Comparison of ENCODE assay signal across 1 cellular context in the genomic region with DNA sequence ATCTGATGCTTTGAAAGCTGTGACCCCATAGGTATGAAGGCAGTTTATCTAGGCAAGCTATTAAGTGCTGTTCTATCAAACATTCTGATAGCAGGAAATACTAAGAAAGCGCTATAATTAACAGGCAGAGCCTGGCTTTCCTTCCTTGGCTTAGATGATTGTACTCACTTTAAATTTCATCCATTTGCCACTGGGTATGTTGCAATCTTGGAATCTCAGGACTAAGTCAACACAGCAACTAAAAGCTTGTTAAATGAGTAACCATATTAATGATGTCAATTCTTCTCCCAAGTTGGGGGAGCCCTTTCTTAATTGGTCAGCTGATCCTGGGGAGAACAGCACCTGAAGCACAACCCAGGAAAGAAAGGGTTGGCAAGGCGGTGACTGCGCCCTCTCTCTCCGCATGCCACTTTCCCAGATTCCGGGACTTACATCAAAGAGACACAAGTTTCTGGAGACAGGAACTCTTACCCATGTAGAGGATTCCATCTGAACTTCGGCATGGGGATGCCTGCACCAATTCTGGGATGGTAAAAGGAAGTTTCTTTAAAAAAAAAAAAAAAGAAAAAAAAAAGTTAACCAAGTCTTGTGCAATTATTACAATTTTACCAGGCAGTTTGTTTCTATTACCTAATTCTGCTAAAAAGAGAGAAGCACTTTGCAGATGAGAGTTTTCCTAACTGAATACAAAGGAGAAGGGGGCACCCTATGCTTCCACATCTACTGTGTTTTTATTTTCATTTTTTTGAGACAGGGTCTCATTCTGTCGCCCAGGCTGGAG.
TF ChIP-seq lines count a peak whose summit lies in the region.

No MANE protein-coding gene starts in this region.

TF ChIP-seq in HepG2, 621 proteins besides CTCF, POLR2A, EP300 and RAD21 (continued from another document and continues in another):
- TF ChIP-seq, protein P1, sequence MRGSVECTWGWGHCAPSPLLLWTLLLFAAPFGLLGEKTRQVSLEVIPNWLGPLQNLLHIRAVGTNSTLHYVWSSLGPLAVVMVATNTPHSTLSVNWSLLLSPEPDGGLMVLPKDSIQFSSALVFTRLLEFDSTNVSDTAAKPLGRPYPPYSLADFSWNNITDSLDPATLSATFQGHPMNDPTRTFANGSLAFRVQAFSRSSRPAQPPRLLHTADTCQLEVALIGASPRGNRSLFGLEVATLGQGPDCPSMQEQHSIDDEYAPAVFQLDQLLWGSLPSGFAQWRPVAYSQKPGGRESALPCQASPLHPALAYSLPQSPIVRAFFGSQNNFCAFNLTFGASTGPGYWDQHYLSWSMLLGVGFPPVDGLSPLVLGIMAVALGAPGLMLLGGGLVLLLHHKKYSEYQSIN (CRISPR knock-in tag; IDR thresholded peaks at IDR 0.05; ENCODE audit: borderline replicate concordance), result no peak
- TF ChIP-seq ZFP82 (CRISPR knock-in tag; IDR thresholded peaks at IDR 0.05; ENCODE audit: borderline replicate concordance) (no peak), ZNF556 (CRISPR knock-in tag; IDR thresholded peaks at IDR 0.05; ENCODE audit: borderline replicate concordance) (no peak; the same call in 1 of the 2 replicates), NONO (IDR thresholded peaks at IDR 0.05) (no peak), NONO (CRISPR knock-in tag; conservative IDR thresholded peaks at IDR 0.05) (peak; percentile 54; the same call in 1 of the 2 replicates), PHB2 (IDR thresholded peaks at IDR 0.05; ENCODE audit: partially characterized antibody) (no peak), DNMT3B (CRISPR knock-in tag; conservative IDR thresholded peaks at IDR 0.05) (no peak), FOXK2 (IDR thresholded peaks at IDR 0.05) (no peak), ZMYM2 (CRISPR knock-in tag; IDR thresholded peaks at IDR 0.05) (no peak), NFIC (IDR thresholded peaks at IDR 0.05; ENCODE audit: low read length) (no peak; the same call in 1 of the 2 replicates), BRCA1 (CRISPR knock-in tag; IDR thresholded peaks at IDR 0.05) (no peak), TMF1 (CRISPR knock-in tag; IDR thresholded peaks at IDR 0.05; ENCODE audit: low read depth) (no peak), ZNF546 (CRISPR knock-in tag; conservative IDR thresholded peaks at IDR 0.05) (no peak), ZNF598 (CRISPR knock-in tag; IDR thresholded peaks at IDR 0.05; ENCODE audit: borderline replicate concordance) (no peak), GLI4 (CRISPR knock-in tag; IDR thresholded peaks at IDR 0.05; ENCODE audit: borderline replicate concordance) (no peak), MATR3 (CRISPR knock-in tag; IDR thresholded peaks at IDR 0.05) (no peak), HNF4G (IDR thresholded peaks at IDR 0.05; ENCODE audit: borderline replicate concordance, low read depth, low read length) (0 out of 2 replicates have a peak, but pooled peaks have one; percentile 33), HNF4G (CRISPR knock-in tag; IDR thresholded peaks at IDR 0.05; ENCODE audit: borderline replicate concordance, low read depth) (no peak), FOXA1 (IDR thresholded peaks at IDR 0.05) (no peak), FOXA1 (CRISPR knock-in tag; IDR thresholded peaks at IDR 0.05) (peak; percentile 96), ZNF501 (CRISPR knock-in tag; IDR thresholded peaks at IDR 0.05) (no peak), DR1 (CRISPR knock-in tag; IDR thresholded peaks at IDR 0.05) (no peak), ZNF773 (CRISPR knock-in tag; IDR thresholded peaks at IDR 0.05; ENCODE audit: borderline replicate concordance) (no peak), HNF4A (CRISPR knock-in tag; IDR thresholded peaks at IDR 0.05) (peak; percentile 53), ESRRA (CRISPR knock-in tag; IDR thresholded peaks at IDR 0.05; ENCODE audit: low read depth) (no peak), ZNF709 (CRISPR knock-in tag; IDR thresholded peaks at IDR 0.05) (no peak), ZNF660 (CRISPR knock-in tag; IDR thresholded peaks at IDR 0.05; ENCODE audit: borderline replicate concordance, low read depth) (no peak), SIX1 (CRISPR knock-in tag; IDR thresholded peaks at IDR 0.05; ENCODE audit: borderline replicate concordance) (peak; percentile 55; the same call in 1 of the 2 replicates), ZNF570 (CRISPR knock-in tag; IDR thresholded peaks at IDR 0.05; ENCODE audit: borderline replicate concordance) (no peak), TCF12 (IDR thresholded peaks at IDR 0.05) (no peak), TCF12 (CRISPR knock-in tag; IDR thresholded peaks at IDR 0.05) (no peak), MEIS1 (CRISPR knock-in tag; IDR thresholded peaks at IDR 0.05; ENCODE audit: borderline replicate concordance) (no peak), ZFYVE20 (CRISPR knock-in tag; IDR thresholded peaks at IDR 0.05; ENCODE audit: borderline replicate concordance, low read depth) (no peak), PAWR (CRISPR knock-in tag; IDR thresholded peaks at IDR 0.05; ENCODE audit: borderline replicate concordance) (no peak), ZNF615 (CRISPR knock-in tag; IDR thresholded peaks at IDR 0.05; ENCODE audit: borderline replicate concordance) (no peak)
- TF ChIP-seq, protein P2, sequence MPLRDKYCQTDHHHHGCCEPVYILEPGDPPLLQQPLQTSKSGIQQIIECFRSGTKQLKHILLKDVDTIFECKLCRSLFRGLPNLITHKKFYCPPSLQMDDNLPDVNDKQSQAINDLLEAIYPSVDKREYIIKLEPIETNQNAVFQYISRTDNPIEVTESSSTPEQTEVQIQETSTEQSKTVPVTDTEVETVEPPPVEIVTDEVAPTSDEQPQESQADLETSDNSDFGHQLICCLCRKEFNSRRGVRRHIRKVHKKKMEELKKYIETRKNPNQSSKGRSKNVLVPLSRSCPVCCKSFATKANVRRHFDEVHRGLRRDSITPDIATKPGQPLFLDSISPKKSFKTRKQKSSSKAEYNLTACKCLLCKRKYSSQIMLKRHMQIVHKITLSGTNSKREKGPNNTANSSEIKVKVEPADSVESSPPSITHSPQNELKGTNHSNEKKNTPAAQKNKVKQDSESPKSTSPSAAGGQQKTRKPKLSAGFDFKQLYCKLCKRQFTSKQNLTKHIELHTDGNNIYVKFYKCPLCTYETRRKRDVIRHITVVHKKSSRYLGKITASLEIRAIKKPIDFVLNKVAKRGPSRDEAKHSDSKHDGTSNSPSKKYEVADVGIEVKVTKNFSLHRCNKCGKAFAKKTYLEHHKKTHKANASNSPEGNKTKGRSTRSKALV (CRISPR knock-in tag; IDR thresholded peaks at IDR 0.05), result no peak
- TF ChIP-seq, protein P3, sequence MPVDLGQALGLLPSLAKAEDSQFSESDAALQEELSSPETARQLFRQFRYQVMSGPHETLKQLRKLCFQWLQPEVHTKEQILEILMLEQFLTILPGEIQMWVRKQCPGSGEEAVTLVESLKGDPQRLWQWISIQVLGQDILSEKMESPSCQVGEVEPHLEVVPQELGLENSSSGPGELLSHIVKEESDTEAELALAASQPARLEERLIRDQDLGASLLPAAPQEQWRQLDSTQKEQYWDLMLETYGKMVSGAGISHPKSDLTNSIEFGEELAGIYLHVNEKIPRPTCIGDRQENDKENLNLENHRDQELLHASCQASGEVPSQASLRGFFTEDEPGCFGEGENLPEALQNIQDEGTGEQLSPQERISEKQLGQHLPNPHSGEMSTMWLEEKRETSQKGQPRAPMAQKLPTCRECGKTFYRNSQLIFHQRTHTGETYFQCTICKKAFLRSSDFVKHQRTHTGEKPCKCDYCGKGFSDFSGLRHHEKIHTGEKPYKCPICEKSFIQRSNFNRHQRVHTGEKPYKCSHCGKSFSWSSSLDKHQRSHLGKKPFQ (CRISPR knock-in tag; IDR thresholded peaks at IDR 0.05; ENCODE audit: insufficient replicate concordance), result no peak
- TF ChIP-seq, protein P4, sequence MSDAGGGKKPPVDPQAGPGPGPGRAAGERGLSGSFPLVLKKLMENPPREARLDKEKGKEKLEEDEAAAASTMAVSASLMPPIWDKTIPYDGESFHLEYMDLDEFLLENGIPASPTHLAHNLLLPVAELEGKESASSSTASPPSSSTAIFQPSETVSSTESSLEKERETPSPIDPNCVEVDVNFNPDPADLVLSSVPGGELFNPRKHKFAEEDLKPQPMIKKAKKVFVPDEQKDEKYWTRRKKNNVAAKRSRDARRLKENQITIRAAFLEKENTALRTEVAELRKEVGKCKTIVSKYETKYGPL (CRISPR knock-in tag; IDR thresholded peaks at IDR 0.05), result no peak
- TF ChIP-seq, protein P5, sequence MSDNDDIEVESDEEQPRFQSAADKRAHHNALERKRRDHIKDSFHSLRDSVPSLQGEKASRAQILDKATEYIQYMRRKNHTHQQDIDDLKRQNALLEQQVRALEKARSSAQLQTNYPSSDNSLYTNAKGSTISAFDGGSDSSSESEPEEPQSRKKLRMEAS (IDR thresholded peaks at IDR 0.05), result no peak
- TF ChIP-seq, protein P6, sequence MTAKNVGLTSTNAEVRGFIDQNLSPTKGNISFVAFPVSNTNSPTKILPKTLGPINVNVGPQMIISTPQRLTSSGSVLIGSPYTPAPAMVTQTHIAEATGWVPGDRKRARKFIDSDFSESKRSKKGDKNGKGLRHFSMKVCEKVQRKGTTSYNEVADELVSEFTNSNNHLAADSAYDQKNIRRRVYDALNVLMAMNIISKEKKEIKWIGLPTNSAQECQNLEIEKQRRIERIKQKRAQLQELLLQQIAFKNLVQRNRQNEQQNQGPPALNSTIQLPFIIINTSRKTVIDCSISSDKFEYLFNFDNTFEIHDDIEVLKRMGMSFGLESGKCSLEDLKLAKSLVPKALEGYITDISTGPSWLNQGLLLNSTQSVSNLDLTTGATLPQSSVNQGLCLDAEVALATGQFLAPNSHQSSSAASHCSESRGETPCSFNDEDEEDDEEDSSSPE (CRISPR knock-in tag; IDR thresholded peaks at IDR 0.05), result no peak
- TF ChIP-seq, protein P7, sequence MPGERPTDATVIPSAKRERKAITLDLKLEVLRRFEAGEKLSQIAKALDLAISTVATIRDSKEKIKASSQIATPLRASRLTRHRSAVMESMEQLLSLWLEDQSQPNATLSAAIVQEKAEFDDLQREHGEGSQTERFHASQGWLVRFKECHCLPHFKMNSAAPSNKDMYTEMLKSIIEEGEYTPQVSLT (CRISPR knock-in tag; IDR thresholded peaks at IDR 0.05; ENCODE audit: borderline replicate concordance, low read depth), result no peak
- TF ChIP-seq, protein P8, sequence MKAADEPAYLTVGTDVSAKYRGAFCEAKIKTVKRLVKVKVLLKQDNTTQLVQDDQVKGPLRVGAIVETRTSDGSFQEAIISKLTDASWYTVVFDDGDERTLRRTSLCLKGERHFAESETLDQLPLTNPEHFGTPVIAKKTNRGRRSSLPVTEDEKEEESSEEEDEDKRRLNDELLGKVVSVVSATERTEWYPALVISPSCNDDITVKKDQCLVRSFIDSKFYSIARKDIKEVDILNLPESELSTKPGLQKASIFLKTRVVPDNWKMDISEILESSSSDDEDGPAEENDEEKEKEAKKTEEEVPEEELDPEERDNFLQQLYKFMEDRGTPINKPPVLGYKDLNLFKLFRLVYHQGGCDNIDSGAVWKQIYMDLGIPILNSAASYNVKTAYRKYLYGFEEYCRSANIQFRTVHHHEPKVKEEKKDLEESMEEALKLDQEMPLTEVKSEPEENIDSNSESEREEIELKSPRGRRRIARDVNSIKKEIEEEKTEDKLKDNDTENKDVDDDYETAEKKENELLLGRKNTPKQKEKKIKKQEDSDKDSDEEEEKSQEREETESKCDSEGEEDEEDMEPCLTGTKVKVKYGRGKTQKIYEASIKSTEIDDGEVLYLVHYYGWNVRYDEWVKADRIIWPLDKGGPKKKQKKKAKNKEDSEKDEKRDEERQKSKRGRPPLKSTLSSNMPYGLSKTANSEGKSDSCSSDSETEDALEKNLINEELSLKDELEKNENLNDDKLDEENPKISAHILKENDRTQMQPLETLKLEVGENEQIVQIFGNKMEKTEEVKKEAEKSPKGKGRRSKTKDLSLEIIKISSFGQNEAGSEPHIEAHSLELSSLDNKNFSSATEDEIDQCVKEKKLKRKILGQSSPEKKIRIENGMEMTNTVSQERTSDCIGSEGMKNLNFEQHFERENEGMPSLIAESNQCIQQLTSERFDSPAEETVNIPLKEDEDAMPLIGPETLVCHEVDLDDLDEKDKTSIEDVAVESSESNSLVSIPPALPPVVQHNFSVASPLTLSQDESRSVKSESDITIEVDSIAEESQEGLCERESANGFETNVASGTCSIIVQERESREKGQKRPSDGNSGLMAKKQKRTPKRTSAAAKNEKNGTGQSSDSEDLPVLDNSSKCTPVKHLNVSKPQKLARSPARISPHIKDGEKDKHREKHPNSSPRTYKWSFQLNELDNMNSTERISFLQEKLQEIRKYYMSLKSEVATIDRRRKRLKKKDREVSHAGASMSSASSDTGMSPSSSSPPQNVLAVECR (CRISPR knock-in tag; IDR thresholded peaks at IDR 0.05; ENCODE audit: borderline replicate concordance), result no peak; the same call in 1 of the 2 replicates
- TF ChIP-seq, protein P9, sequence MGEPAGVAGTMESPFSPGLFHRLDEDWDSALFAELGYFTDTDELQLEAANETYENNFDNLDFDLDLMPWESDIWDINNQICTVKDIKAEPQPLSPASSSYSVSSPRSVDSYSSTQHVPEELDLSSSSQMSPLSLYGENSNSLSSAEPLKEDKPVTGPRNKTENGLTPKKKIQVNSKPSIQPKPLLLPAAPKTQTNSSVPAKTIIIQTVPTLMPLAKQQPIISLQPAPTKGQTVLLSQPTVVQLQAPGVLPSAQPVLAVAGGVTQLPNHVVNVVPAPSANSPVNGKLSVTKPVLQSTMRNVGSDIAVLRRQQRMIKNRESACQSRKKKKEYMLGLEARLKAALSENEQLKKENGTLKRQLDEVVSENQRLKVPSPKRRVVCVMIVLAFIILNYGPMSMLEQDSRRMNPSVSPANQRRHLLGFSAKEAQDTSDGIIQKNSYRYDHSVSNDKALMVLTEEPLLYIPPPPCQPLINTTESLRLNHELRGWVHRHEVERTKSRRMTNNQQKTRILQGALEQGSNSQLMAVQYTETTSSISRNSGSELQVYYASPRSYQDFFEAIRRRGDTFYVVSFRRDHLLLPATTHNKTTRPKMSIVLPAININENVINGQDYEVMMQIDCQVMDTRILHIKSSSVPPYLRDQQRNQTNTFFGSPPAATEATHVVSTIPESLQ (CRISPR knock-in tag; conservative IDR thresholded peaks at IDR 0.05), result no peak
- TF ChIP-seq, protein P10, sequence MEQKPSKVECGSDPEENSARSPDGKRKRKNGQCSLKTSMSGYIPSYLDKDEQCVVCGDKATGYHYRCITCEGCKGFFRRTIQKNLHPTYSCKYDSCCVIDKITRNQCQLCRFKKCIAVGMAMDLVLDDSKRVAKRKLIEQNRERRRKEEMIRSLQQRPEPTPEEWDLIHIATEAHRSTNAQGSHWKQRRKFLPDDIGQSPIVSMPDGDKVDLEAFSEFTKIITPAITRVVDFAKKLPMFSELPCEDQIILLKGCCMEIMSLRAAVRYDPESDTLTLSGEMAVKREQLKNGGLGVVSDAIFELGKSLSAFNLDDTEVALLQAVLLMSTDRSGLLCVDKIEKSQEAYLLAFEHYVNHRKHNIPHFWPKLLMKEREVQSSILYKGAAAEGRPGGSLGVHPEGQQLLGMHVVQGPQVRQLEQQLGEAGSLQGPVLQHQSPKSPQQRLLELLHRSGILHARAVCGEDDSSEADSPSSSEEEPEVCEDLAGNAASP (CRISPR knock-in tag; IDR thresholded peaks at IDR 0.05; ENCODE audit: borderline replicate concordance), result no peak; the same call in 1 of the 2 replicates
